6 cellular contexts compared by ENCODE assay signal in the genomic region with DNA sequence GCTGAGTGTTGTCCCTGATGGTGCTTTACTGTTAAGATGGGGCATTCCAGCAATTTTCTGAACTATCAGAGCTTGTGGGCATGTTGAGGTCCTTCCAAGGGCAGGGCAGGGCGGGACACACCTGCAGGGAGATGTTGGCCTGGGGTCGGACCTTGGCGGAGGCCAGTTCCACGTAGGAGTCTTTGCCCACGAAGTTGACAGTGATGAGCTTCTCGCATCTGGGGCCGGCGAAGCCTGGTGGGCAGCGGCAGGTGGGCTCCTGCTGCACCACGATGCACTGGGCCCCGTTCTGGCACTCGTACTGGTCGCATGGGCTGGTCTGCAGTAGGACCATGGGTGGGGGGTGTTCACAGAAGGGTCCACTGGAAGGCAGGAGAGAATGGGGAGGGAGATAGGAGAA.
"Had no signal": no experiment of that assay in that cellular context is flagged by ENCODE, and none has a peak within 500 bp of the region (broad histone marks: within the 10 kb centered on the region; RNA-seq: fewer than 3 reads in every experiment).

No MANE protein-coding gene starts in this region.

- H3K27ac Mint-ChIP-seq: IgD-negative memory B cell had no signal

- DNase-seq: IMR-90, KBM-7 had no signal

- H3K36me3 Mint-ChIP-seq: IgD-negative memory B cell had no signal

- ATAC-seq: HepG2, K562 had no signal

- H3K27ac ChIP-seq: HL-60 had no signal

- H3K4me3 ChIP-seq: K562 had no signal

- H3K4me3 Mint-ChIP-seq: IgD-negative memory B cell had no signal
